24 cellular contexts compared by ENCODE assay signal in the genomic region with DNA sequence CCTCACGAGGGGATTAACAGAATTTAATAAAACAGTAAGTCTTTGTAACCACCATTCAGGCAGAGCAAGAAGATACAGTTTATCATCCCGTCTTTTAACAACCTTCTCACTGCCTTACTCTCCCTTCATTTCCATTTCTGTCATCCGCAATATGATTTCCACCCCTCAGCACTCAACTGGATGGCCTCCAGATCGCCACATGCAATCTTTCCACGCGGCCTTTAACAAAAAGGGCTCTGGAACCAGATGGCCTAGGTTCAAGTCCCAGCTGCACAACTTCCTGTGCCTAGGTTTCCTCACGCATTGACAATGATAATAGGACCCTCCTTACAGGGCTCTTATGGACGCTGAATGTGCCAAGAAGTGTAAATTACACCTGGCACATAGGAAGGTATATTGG.
DNase-seq lines count a peak whose midpoint lies in the region; ATAC-seq and TF ChIP-seq lines count a peak whose summit lies in the region.
"Had no signal": no experiment of that assay in that cellular context is flagged by ENCODE, and none has a peak within 500 bp of the region (broad histone marks: within the 10 kb centered on the region; RNA-seq: fewer than 3 reads in every experiment).

No MANE protein-coding gene starts in this region.

- TF ChIP-seq EP300 in gastroesophageal sphincter (IDR thresholded peaks at IDR 0.05) = no peak

- no peak for TF ChIP-seq CTCF in gastroesophageal sphincter (IDR thresholded peaks at IDR 0.05)
- no peak for TF ChIP-seq CTCF in mucosa of descending colon (IDR thresholded peaks at IDR 0.05)
- no peak for TF ChIP-seq CTCF in upper lobe of right lung (IDR thresholded peaks at IDR 0.05)
- TF ChIP-seq CTCF in testis (IDR thresholded peaks at IDR 0.05) = no peak
- no peak for TF ChIP-seq CTCF in CD8-positive, alpha-beta T cell (IDR thresholded peaks at IDR 0.05)

- ATAC-seq in gastroesophageal sphincter (no peak), mucosa of descending colon (peak; percentile 14), upper lobe of right lung (no peak)
- ATAC-seq in CD8-positive, alpha-beta T cell = no peak
- ATAC-seq: activated CD4-positive, alpha-beta T cell treated with anti-CD3 and anti-CD28 coated beads for 36 hours; HepG2 had no signal

- H3K4me1 ChIP-seq in gastroesophageal sphincter (peaks cover 0 to 66% (median 20%) of the 10 kb centered on the region in 3 donors), mucosa of descending colon (ENCODE audit: low read depth) (no peaks in the 10 kb centered on the region), upper lobe of right lung (peaks cover 8% of the 10 kb centered on the region), testis (peaks cover under 1% of the 10 kb centered on the region), HAP-1 (no peaks in the 10 kb centered on the region)
- H3K4me1 ChIP-seq in CD8-positive, alpha-beta T cell (ENCODE audit: insufficient read depth, low read length) = no peaks in the 10 kb centered on the region

- WGBS in gastroesophageal sphincter (ENCODE audit: low coverage in 1 of 2), 2 donors = 20 to 48% methylated on average over 5 to 8 of the region's 8 CpGs
- WGBS in testis, 2 donors = 72 to 77% methylated on average over 8 of the region's 8 CpGs

- intact Hi-C loops in mucosa of descending colon (cut with DNase I, micrococcal nuclease) (no loop called here), upper lobe of right lung (cut with DNase I) (no loop called here), testis (cut with DNase I; ENCODE audit: low total_unique reads) (no loop called here)
- intact Hi-C loops in CD8-positive, alpha-beta T cell (cut with DNase I, micrococcal nuclease) = no loop called here

- no peaks in the 10 kb centered on the region for H3K27me3 Mint-ChIP-seq in CD8-positive, alpha-beta T cell (ENCODE audit: low read depth)
- H3K27me3 Mint-ChIP-seq: activated CD4-positive, alpha-beta T cell treated with anti-CD3 and anti-CD28 coated beads for 36 hours; activated naive CD8-positive, alpha-beta T cell treated with anti-CD3 and anti-CD28 coated beads for 36 hours; CD4-positive, alpha-beta T cell; dendritic cell treated with granulocyte-macrophage colony-stimulating factor and Interleukin-4, amounts not matched to agents 40 ng/mL and 50 ng/mL, for 4 days; stimulated activated naive CD8-positive, alpha-beta T cell treated with anti-CD3 and anti-CD28 coated beads, Interleukin-15, Interleukin-2, amounts not matched to agents 100 ng/mL and 50 ng/mL, for 24 hours had no signal

- peak; percentile 10 for DNase-seq in HS-5 (ENCODE audit: low read depth)
- DNase-seq in mucosa of descending colon = no peak
- DNase-seq in upper lobe of right lung = no peak
- DNase-seq in testis = no peak
- DNase-seq in HAP-1 (ENCODE audit: low spot score in 2 of 2) = no peak
- no peak for DNase-seq in CD8-positive, alpha-beta T cell
- DNase-seq: activated CD4-positive, alpha-beta T cell treated with anti-CD3 and anti-CD28 coated beads for 36 hours; activated CD8-positive, alpha-beta memory T cell treated with anti-CD3 and anti-CD28 coated beads for 24 hours; activated effector memory CD4-positive, alpha-beta T cell treated with anti-CD3 and anti-CD28 coated beads, Interleukin-2, amount 50 U/mL, for 16 hours; activated naive CD8-positive, alpha-beta T cell treated with anti-CD3 and anti-CD28 coated beads for 36 hours; aorta; CD4-positive, alpha-beta T cell; GOT3; Kasumi-1; MV-4-11; NCI-H1436 treated with DMSO at 0.1 percent for 48 hours; NCI-H446 treated with DMSO at 0.1 percent for 48 hours; SHP77 had no signal

- H3K27ac Mint-ChIP-seq in CD8-positive, alpha-beta T cell = no peak overlapping the region
- H3K27ac Mint-ChIP-seq: activated CD4-positive, alpha-beta T cell treated with anti-CD3 and anti-CD28 coated beads for 36 hours; activated naive CD8-positive, alpha-beta T cell treated with anti-CD3 and anti-CD28 coated beads for 36 hours; CD4-positive, alpha-beta T cell; dendritic cell treated with granulocyte-macrophage colony-stimulating factor and Interleukin-4, amounts not matched to agents 40 ng/mL and 50 ng/mL, for 4 days; stimulated activated naive CD8-positive, alpha-beta T cell treated with anti-CD3 and anti-CD28 coated beads, Interleukin-15, Interleukin-2, amounts not matched to agents 100 ng/mL and 50 ng/mL, for 24 hours had no signal

- no peaks in the 10 kb centered on the region for H3K27me3 ChIP-seq in gastroesophageal sphincter
- H3K27me3 ChIP-seq in upper lobe of right lung = no peaks in the 10 kb centered on the region
- H3K27me3 ChIP-seq in testis = no peaks in the 10 kb centered on the region
- H3K27me3 ChIP-seq in HAP-1 (ENCODE audit: low read depth) = no peaks in the 10 kb centered on the region
- no peaks in the 10 kb centered on the region for H3K27me3 ChIP-seq in CD8-positive, alpha-beta T cell (ENCODE audit: insufficient read depth, low read length)

- no peak overlapping the region for H3K4me3 Mint-ChIP-seq in CD8-positive, alpha-beta T cell
- H3K4me3 Mint-ChIP-seq: activated CD4-positive, alpha-beta T cell treated with anti-CD3 and anti-CD28 coated beads for 36 hours; activated naive CD8-positive, alpha-beta T cell treated with anti-CD3 and anti-CD28 coated beads for 36 hours; CD4-positive, alpha-beta T cell; dendritic cell treated with granulocyte-macrophage colony-stimulating factor and Interleukin-4, amounts not matched to agents 40 ng/mL and 50 ng/mL, for 4 days; stimulated activated naive CD8-positive, alpha-beta T cell treated with anti-CD3 and anti-CD28 coated beads, Interleukin-15, Interleukin-2, amounts not matched to agents 100 ng/mL and 50 ng/mL, for 24 hours had no signal

- peaks cover 3% of the 10 kb centered on the region for H3K9me3 Mint-ChIP-seq in CD8-positive, alpha-beta T cell
- H3K9me3 Mint-ChIP-seq: dendritic cell treated with granulocyte-macrophage colony-stimulating factor and Interleukin-4, amounts not matched to agents 40 ng/mL and 50 ng/mL, for 4 days had no signal

- in situ Hi-C loops in HAP-1 (cut with MboI; ENCODE audit: low sequenced_read_pairs) = loop anchor here (25.0 kb wide), 1 partner anchor 92 kb away; the partner anchor contains the start of gene GAS7

- H3K36me3 ChIP-seq in gastroesophageal sphincter (no peaks in the 10 kb centered on the region), mucosa of descending colon (ENCODE audit: low read depth) (no peaks in the 10 kb centered on the region), upper lobe of right lung (no peaks in the 10 kb centered on the region), testis (ENCODE audit: low read depth, missing control alignments) (no peaks in the 10 kb centered on the region), HAP-1 (replicated peaks) (no peaks in the 10 kb centered on the region)
- no peaks in the 10 kb centered on the region for H3K36me3 ChIP-seq in CD8-positive, alpha-beta T cell (ENCODE audit: insufficient read depth, low read length)

- H3K4me3 ChIP-seq in gastroesophageal sphincter (no peak overlapping the region), mucosa of descending colon (no peak overlapping the region), upper lobe of right lung (no peak overlapping the region), testis (no peak overlapping the region), HAP-1 (no peak overlapping the region)
- no peak overlapping the region for H3K4me3 ChIP-seq in CD8-positive, alpha-beta T cell (ENCODE audit: low read depth, low read length)
- H3K4me3 ChIP-seq: lung had no signal

- TF ChIP-seq POLR2A in gastroesophageal sphincter (IDR thresholded peaks at IDR 0.05) = no peak
- TF ChIP-seq POLR2A in testis (IDR thresholded peaks at IDR 0.05) = no peak

- POLR2A ChIA-PET in CD8-positive, alpha-beta T cell (lab: Charles Lee) = no interaction called here

- no peaks in the 10 kb centered on the region for H3K4me1 Mint-ChIP-seq in CD8-positive, alpha-beta T cell (ENCODE audit: low read depth)
- H3K4me1 Mint-ChIP-seq: activated CD4-positive, alpha-beta T cell treated with anti-CD3 and anti-CD28 coated beads for 36 hours; activated naive CD8-positive, alpha-beta T cell treated with anti-CD3 and anti-CD28 coated beads for 36 hours had no signal

- H3K27ac ChIP-seq in gastroesophageal sphincter (peak overlapping the region in 3 of 4 donors; percentile 45 to 51 (median 46)), upper lobe of right lung (peak overlapping the region; percentile 36), testis (no peak overlapping the region)
- no peak overlapping the region for H3K27ac ChIP-seq in CD8-positive, alpha-beta T cell (ENCODE audit: low read depth, low read length)
- H3K27ac ChIP-seq: HL-60 had no signal

- CTCF ChIA-PET in CD8-positive, alpha-beta T cell (lab: Charles Lee) = no interaction called here

- H3K36me3 Mint-ChIP-seq in CD8-positive, alpha-beta T cell = no peaks in the 10 kb centered on the region
- H3K36me3 Mint-ChIP-seq: activated naive CD8-positive, alpha-beta T cell treated with anti-CD3 and anti-CD28 coated beads for 36 hours had no signal

- peaks cover 0 to 9% (median 0%) of the 10 kb centered on the region in 3 donors for H3K9me3 ChIP-seq in gastroesophageal sphincter
- peaks cover 3% of the 10 kb centered on the region for H3K9me3 ChIP-seq in mucosa of descending colon
- peaks cover 5% of the 10 kb centered on the region for H3K9me3 ChIP-seq in upper lobe of right lung
- no peaks in the 10 kb centered on the region for H3K9me3 ChIP-seq in testis
- H3K9me3 ChIP-seq in HAP-1 = no peaks in the 10 kb centered on the region
- no peaks in the 10 kb centered on the region for H3K9me3 ChIP-seq in CD8-positive, alpha-beta T cell (ENCODE audit: low read length)

Comparison
In these comparisons a context has a peak if more than half of its experiments do, and no peak if none do; other contexts are left out.
1. H3K27ac ChIP-seq: peak in gastroesophageal sphincter (3 of 4) and upper lobe of right lung (single experiment); none in testis (0 of 2) and CD8-positive, alpha-beta T cell (single experiment).